Comparison of ENCODE assay signal across 21 cellular contexts in the genomic region with DNA sequence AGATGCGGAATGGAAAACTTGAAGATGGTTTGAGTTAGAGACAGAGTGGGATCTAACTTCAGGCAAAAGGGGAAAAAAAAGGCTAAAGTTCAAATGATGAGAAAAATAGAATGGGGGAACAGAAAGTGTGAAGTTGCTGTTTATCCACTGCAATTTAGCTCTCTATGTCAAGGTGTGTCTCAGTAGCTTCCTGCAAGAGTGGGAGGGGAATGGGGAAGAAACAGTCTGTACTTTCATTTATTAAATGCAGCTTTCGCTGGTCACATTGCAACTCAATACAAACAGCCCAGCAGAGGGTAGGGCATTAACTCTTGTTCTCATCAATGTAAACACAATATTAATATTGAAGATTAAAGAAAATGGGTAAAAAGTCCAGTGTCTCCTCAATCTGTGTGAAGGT.
A peak's percentile ranks its signal among the peaks of the same experiment; 100 is the strongest.
DNase-seq lines count a peak whose midpoint lies in the region; ATAC-seq and TF ChIP-seq lines count a peak whose summit lies in the region.
"Had no signal": no experiment of that assay in that cellular context is flagged by ENCODE, and none has a peak within 500 bp of the region (broad histone marks: within the 10 kb centered on the region; RNA-seq: fewer than 3 reads in every experiment).

No MANE protein-coding gene starts in this region.

- H3K27ac Mint-ChIP-seq in stimulated activated naive CD8-positive, alpha-beta T cell treated with anti-CD3 and anti-CD28 coated beads, Interleukin-15, Interleukin-2, amounts not matched to agents 100 ng/mL and 50 ng/mL, for 24 hours = peak overlapping the region; percentile 9
- no peak overlapping the region for H3K27ac Mint-ChIP-seq in natural killer cell treated with Interleukin-12 subunit alpha and Interleukin-12 subunit beta and Interleukin-15 and Interleukin-18, amount 100 ng/mL, for 72 hours

- no peak for ATAC-seq in stimulated activated naive CD8-positive, alpha-beta T cell treated with anti-CD3 and anti-CD28 coated beads, Interleukin-15, Interleukin-2, amounts not matched to agents 100 U/mL and 50 U/mL, for 24 hours
- ATAC-seq in HG02885 (IDR thresholded peaks at IDR 0.05; ENCODE audit: poor library complexity, unreplicated experiment) (peak; percentile 45), left colon (peak; percentile 62), body of pancreas (no peak)
- ATAC-seq in natural killer cell treated with Interleukin-12 subunit alpha and Interleukin-12 subunit beta and Interleukin-15 and Interleukin-18, amount 100 ng/mL, for 72 hours = no peak

- H3K4me1 ChIP-seq in body of pancreas = peaks cover 22% of the 10 kb centered on the region
- H3K4me1 ChIP-seq: Caco-2 had no signal

- TF ChIP-seq CTCF in body of pancreas (IDR thresholded peaks at IDR 0.05) = no peak

- no peaks in the 10 kb centered on the region for H3K9me3 ChIP-seq in body of pancreas
- H3K9me3 ChIP-seq: Caco-2 had no signal

- no peaks in the 10 kb centered on the region for H3K36me3 ChIP-seq in body of pancreas (replicated peaks in 1 of 2; ENCODE audit: insufficient read depth in 1 of 2, low read depth in 2 of 2)

- H3K27me3 ChIP-seq in body of pancreas = no peaks in the 10 kb centered on the region

- no peaks in the 10 kb centered on the region for H3K9me3 Mint-ChIP-seq in stimulated activated naive CD8-positive, alpha-beta T cell treated with anti-CD3 and anti-CD28 coated beads, Interleukin-15, Interleukin-2, amounts not matched to agents 100 ng/mL and 50 ng/mL, for 24 hours
- H3K9me3 Mint-ChIP-seq in natural killer cell treated with Interleukin-12 subunit alpha and Interleukin-12 subunit beta and Interleukin-15 and Interleukin-18, amount 100 ng/mL, for 72 hours = no peaks in the 10 kb centered on the region

- peak overlapping the region in 1 of 4 donors; percentile 66 for H3K27ac ChIP-seq in body of pancreas
- H3K27ac ChIP-seq: HL-60, PC-9 had no signal

- no peaks in the 10 kb centered on the region for H3K36me3 Mint-ChIP-seq in stimulated activated naive CD8-positive, alpha-beta T cell treated with anti-CD3 and anti-CD28 coated beads, Interleukin-15, Interleukin-2, amounts not matched to agents 100 ng/mL and 50 ng/mL, for 24 hours (ENCODE audit: low read depth)
- no peaks in the 10 kb centered on the region for H3K36me3 Mint-ChIP-seq in natural killer cell treated with Interleukin-12 subunit alpha and Interleukin-12 subunit beta and Interleukin-15 and Interleukin-18, amount 100 ng/mL, for 72 hours
- H3K36me3 Mint-ChIP-seq: CD14-positive monocyte had no signal

- no peak for DNase-seq in stimulated activated naive CD8-positive, alpha-beta T cell treated with anti-CD3 and anti-CD28 coated beads, Interleukin-15, Interleukin-2, amounts not matched to agents 100 U/mL and 50 U/mL, for 24 hours
- DNase-seq in left colon (no peak), EL (no peak), DMS53 treated with DMSO at 0.1 percent for 48 hours (lab: John Stamatoyannopoulos, UW; ENCODE audit: unreplicated experiment) (no peak), body of pancreas (no peak)
- DNase-seq in natural killer cell treated with Interleukin-12 subunit alpha and Interleukin-12 subunit beta and Interleukin-15 and Interleukin-18, amount 100 ng/mL, for 72 hours (ENCODE audit: low spot score) = no peak
- DNase-seq: Caco-2, DMS79 treated with DMSO at 0.1 percent for 48 hours, GF-D8, GOT3, KG1, NCI-H1092, NCI-H1694, NCI-H345, NCI-H69, PC-9, T-helper 1 cell had no signal

- peaks cover 7% of the 10 kb centered on the region for H3K4me1 Mint-ChIP-seq in stimulated activated naive CD8-positive, alpha-beta T cell treated with anti-CD3 and anti-CD28 coated beads, Interleukin-15, Interleukin-2, amounts not matched to agents 100 ng/mL and 50 ng/mL, for 24 hours (ENCODE audit: low read depth)
- H3K4me1 Mint-ChIP-seq in natural killer cell treated with Interleukin-12 subunit alpha and Interleukin-12 subunit beta and Interleukin-15 and Interleukin-18, amount 100 ng/mL, for 72 hours (ENCODE audit: low read depth in 2 of 2) = no peaks in the 10 kb centered on the region
- H3K4me1 Mint-ChIP-seq: CD14-positive monocyte had no signal

- H3K4me3 ChIP-seq in body of pancreas = no peak overlapping the region
- H3K4me3 ChIP-seq: PC-9 had no signal

- TF ChIP-seq POLR2A in body of pancreas (IDR thresholded peaks at IDR 0.05) = no peak

- intact Hi-C loops in left colon (cut with DNase I, micrococcal nuclease) (no loop called here), body of pancreas (cut with DNase I) (no loop called here)

- H3K4me3 Mint-ChIP-seq in stimulated activated naive CD8-positive, alpha-beta T cell treated with anti-CD3 and anti-CD28 coated beads, Interleukin-15, Interleukin-2, amounts not matched to agents 100 ng/mL and 50 ng/mL, for 24 hours = no peak overlapping the region
- no peak overlapping the region for H3K4me3 Mint-ChIP-seq in natural killer cell treated with Interleukin-12 subunit alpha and Interleukin-12 subunit beta and Interleukin-15 and Interleukin-18, amount 100 ng/mL, for 72 hours
- H3K4me3 Mint-ChIP-seq: CD14-positive monocyte had no signal

- no peaks in the 10 kb centered on the region for H3K27me3 Mint-ChIP-seq in stimulated activated naive CD8-positive, alpha-beta T cell treated with anti-CD3 and anti-CD28 coated beads, Interleukin-15, Interleukin-2, amounts not matched to agents 100 ng/mL and 50 ng/mL, for 24 hours
- H3K27me3 Mint-ChIP-seq in natural killer cell treated with Interleukin-12 subunit alpha and Interleukin-12 subunit beta and Interleukin-15 and Interleukin-18, amount 100 ng/mL, for 72 hours = no peaks in the 10 kb centered on the region

- WGBS in body of pancreas, 2 donors = 83 to 97% methylated on average over 2 of the region's 2 CpGs

Comparison
In these comparisons a context has a peak if more than half of its experiments do, and no peak if none do; other contexts are left out.
1. ATAC-seq: peak in HG02885 (single experiment) and left colon (single experiment); none in stimulated activated naive CD8-positive, alpha-beta T cell treated with anti-CD3 and anti-CD28 coated beads, Interleukin-15, Interleukin-2, amounts not matched to agents 100 U/mL and 50 U/mL, for 24 hours (single experiment), natural killer cell treated with Interleukin-12 subunit alpha and Interleukin-12 subunit beta and Interleukin-15 and Interleukin-18, amount 100 ng/mL, for 72 hours (0 of 2) and body of pancreas (single experiment).